1 cellular context compared by ENCODE assay signal in genomic region chr22:46275455-46276129, GRCh38.
TF ChIP-seq lines count a peak whose summit lies in the region.

No MANE protein-coding gene starts in this region.

TF ChIP-seq in A549, 52 proteins besides CTCF, POLR2A, EP300 and RAD21:
- TF ChIP-seq USF2 (IDR thresholded peaks at IDR 0.05) (peak; percentile 46; the same call in 1 of the 2 replicates), EHMT2 (IDR thresholded peaks at IDR 0.05; ENCODE audit: low read depth) (no peak), ATOH8 (CRISPR knock-in tag; IDR thresholded peaks at IDR 0.05; ENCODE audit: low read depth) (no peak), RCOR1 (IDR thresholded peaks at IDR 0.05; ENCODE audit: low read depth, low read length) (no peak), KDM1A (IDR thresholded peaks at IDR 0.05; ENCODE audit: low read depth) (no peak), FOSB (CRISPR knock-in tag; IDR thresholded peaks at IDR 0.05) (no peak), JUN (IDR thresholded peaks at IDR 0.05) (no peak), NFE2L2 (conservative IDR thresholded peaks at IDR 0.05; ENCODE audit: low read length) (no peak), FOXS1 (CRISPR knock-in tag; IDR thresholded peaks at IDR 0.05) (no peak)
